In genomic region chr3:105233056-105233455, GRCh38 we compare ENCODE assay signal across 20 cellular contexts.
"Had no signal": no experiment of that assay in that cellular context is flagged by ENCODE, and none has a peak within 500 bp of the region (broad histone marks: within the 10 kb centered on the region; RNA-seq: fewer than 3 reads in every experiment).

No MANE protein-coding gene starts in this region.

- DNase-seq: activated B cell treated with CpG ODN at 0.5 μM for 24 hours; activated CD4-positive, alpha-beta memory T cell treated with anti-CD3 and anti-CD28 coated beads, Interleukin-2, amount 10 ng/mL, durations not matched to agents 7 days and 5 days; activated CD4-positive, alpha-beta T cell treated with anti-CD3 and anti-CD28 coated beads for 4 hours; activated naive CD4-positive, alpha-beta T cell treated with anti-CD3 and anti-CD28 coated beads for 36 hours; activated T-cell treated with anti-CD3 and anti-CD28 coated beads, Interleukin-2, amount 50 U/mL, for 24 hours; effector memory CD8-positive, alpha-beta T cell; gastrocnemius medialis; heart left ventricle; mesenchymal stem cell; naive thymus-derived CD8-positive, alpha-beta T cell; right cardiac atrium; small intestine; stimulated activated CD4-positive, alpha-beta T cell treated with anti-CD3 and anti-CD28 coated beads, Interleukin-15, amount 100 ng/mL, for 24 hours; stimulated activated CD4-positive, alpha-beta T cell treated with anti-CD3 and anti-CD28 coated beads, Interleukin-2, amount 100 ng/mL, for 48 hours; T-helper 1 cell; T-helper 9 cell had no signal

- H3K4me1 ChIP-seq: ascending aorta, gastrocnemius medialis, heart left ventricle, prostate gland, tibial nerve had no signal

- ATAC-seq: effector memory CD8-positive, alpha-beta T cell; gastrocnemius medialis; heart left ventricle; naive thymus-derived CD8-positive, alpha-beta T cell; right cardiac atrium had no signal

- H3K9me3 ChIP-seq: gastrocnemius medialis, prostate gland, tibial nerve had no signal

- H3K4me3 ChIP-seq: ascending aorta, gastrocnemius medialis, heart left ventricle, prostate gland, tibial nerve had no signal

- H3K27me3 ChIP-seq: ascending aorta, gastrocnemius medialis, heart left ventricle, tibial nerve had no signal

- H3K36me3 ChIP-seq: ascending aorta, gastrocnemius medialis, heart left ventricle, prostate gland, tibial nerve had no signal

- FAIRE-seq: small intestine, urothelium cell line had no signal
